In genomic region chr18:79543861-79544385, GRCh38 we compare ENCODE assay signal across 25 cellular contexts.
DNase-seq lines count a peak whose midpoint lies in the region; ATAC-seq and TF ChIP-seq lines count a peak whose summit lies in the region.
"Had no signal": no experiment of that assay in that cellular context is flagged by ENCODE, and none has a peak within 500 bp of the region (broad histone marks: within the 10 kb centered on the region; RNA-seq: fewer than 3 reads in every experiment).

No MANE protein-coding gene starts in this region.

- TF ChIP-seq CTCF in heart right ventricle (IDR thresholded peaks at IDR 0.05): no peak
- no peak for TF ChIP-seq CTCF in lower lobe of right lung (IDR thresholded peaks at IDR 0.05)

- H3K27me3 ChIP-seq in heart right ventricle: peaks cover 0 to 31% (median 0%) of the 10 kb centered on the region in 7 donors
- H3K27me3 ChIP-seq in lower lobe of right lung (ENCODE audit: low read depth): peaks cover 36% of the 10 kb centered on the region

- intact Hi-C loops in heart right ventricle (cut with DNase I): no loop called here
- intact Hi-C loops in lower lobe of right lung (cut with DNase I): no loop called here

- no peak for ATAC-seq in activated CD8-positive, alpha-beta memory T cell treated with anti-CD3 and anti-CD28 coated beads, Interleukin-2, amount 10 ng/mL, durations not matched to agents 7 days and 5 days
- peak in 5 of 8 donors; percentile 13 to 36 (median 17) for ATAC-seq in heart right ventricle
- peak; percentile 6 to 15 for ATAC-seq in lower lobe of right lung

- H3K27ac Mint-ChIP-seq in activated CD8-positive, alpha-beta memory T cell treated with anti-CD3 and anti-CD28 coated beads, Interleukin-2, amount 10 ng/mL, durations not matched to agents 7 days and 5 days: no peak overlapping the region
- H3K27ac Mint-ChIP-seq: activated CD4-positive, alpha-beta memory T cell treated with anti-CD3 and anti-CD28 coated beads, Interleukin-2, amount 10 ng/mL, durations not matched to agents 7 days and 5 days; activated T-cell treated with anti-CD3 and anti-CD28 coated beads, Interleukin-2, amount 50 U/mL, for 24 hours had no signal

- DNase-seq in activated CD8-positive, alpha-beta memory T cell treated with anti-CD3 and anti-CD28 coated beads for 24 hours: peak; percentile 48
- no peak for DNase-seq in activated CD8-positive, alpha-beta memory T cell treated with anti-CD3 and anti-CD28 coated beads, Interleukin-2, amount 10 ng/mL, durations not matched to agents 7 days and 5 days
- DNase-seq in heart right ventricle: no peak
- DNase-seq in lower lobe of right lung: peak; percentile 34
- DNase-seq in substantia nigra (lab: John Stamatoyannopoulos, UW): no peak
- no peak for DNase-seq in HuH-7.5 (ENCODE audit: low spot score)
- DNase-seq in glomerular visceral epithelial cell (ENCODE audit: extremely low spot score): no peak
- no peak for DNase-seq in EL
- DNase-seq: activated CD4-positive, alpha-beta memory T cell treated with anti-CD3 and anti-CD28 coated beads, Interleukin-2, amount 10 ng/mL, durations not matched to agents 7 days and 5 days; activated naive CD4-positive, alpha-beta T cell treated with Interleukin-2 at 50 U/mL for 16 hours; activated T-cell treated with anti-CD3 and anti-CD28 coated beads, Interleukin-2, amount 50 U/mL, for 24 hours; adrenal gland; brain microvascular endothelial cell; DMS79 treated with DMSO at 0.1 percent for 48 hours; effector memory CD4-positive, alpha-beta T cell; erythroblast; Kasumi-1; NCI-H1436 treated with DMSO at 0.1 percent for 48 hours; NCI-H446 treated with DMSO at 0.1 percent for 48 hours; NCI-H82; stimulated activated naive CD4-positive, alpha-beta T cell treated with Interleukin-2 at 50 U/mL for 16 hours had no signal

- H3K9me3 ChIP-seq in heart right ventricle (peaks cover 0 to under 1% (median 0%) of the 10 kb centered on the region in 11 donors), lower lobe of right lung (no peaks in the 10 kb centered on the region)
- H3K9me3 ChIP-seq: adrenal gland had no signal

- no peaks in the 10 kb centered on the region for H3K27me3 Mint-ChIP-seq in activated CD8-positive, alpha-beta memory T cell treated with anti-CD3 and anti-CD28 coated beads, Interleukin-2, amount 10 ng/mL, durations not matched to agents 7 days and 5 days
- H3K27me3 Mint-ChIP-seq: activated CD4-positive, alpha-beta memory T cell treated with anti-CD3 and anti-CD28 coated beads, Interleukin-2, amount 10 ng/mL, durations not matched to agents 7 days and 5 days; activated T-cell treated with anti-CD3 and anti-CD28 coated beads, Interleukin-2, amount 50 U/mL, for 24 hours had no signal

- H3K4me3 ChIP-seq in heart right ventricle: no peak overlapping the region
- H3K4me3 ChIP-seq in lower lobe of right lung: no peak overlapping the region
- H3K4me3 ChIP-seq: adrenal gland, lung had no signal

- H3K36me3 ChIP-seq in heart right ventricle: no peaks in the 10 kb centered on the region
- H3K36me3 ChIP-seq in lower lobe of right lung: no peaks in the 10 kb centered on the region
- H3K36me3 ChIP-seq: adrenal gland, brain microvascular endothelial cell had no signal

- H3K9me3 Mint-ChIP-seq in activated CD8-positive, alpha-beta memory T cell treated with anti-CD3 and anti-CD28 coated beads, Interleukin-2, amount 10 ng/mL, durations not matched to agents 7 days and 5 days (ENCODE audit: low read depth): peaks cover 3% of the 10 kb centered on the region
- H3K9me3 Mint-ChIP-seq: activated T-cell treated with anti-CD3 and anti-CD28 coated beads, Interleukin-2, amount 50 U/mL, for 24 hours had no signal

- no peaks in the 10 kb centered on the region for H3K4me1 Mint-ChIP-seq in activated CD8-positive, alpha-beta memory T cell treated with anti-CD3 and anti-CD28 coated beads, Interleukin-2, amount 10 ng/mL, durations not matched to agents 7 days and 5 days
- H3K4me1 Mint-ChIP-seq: activated CD4-positive, alpha-beta memory T cell treated with anti-CD3 and anti-CD28 coated beads, Interleukin-2, amount 10 ng/mL, durations not matched to agents 7 days and 5 days had no signal

- CTCF ChIA-PET in activated CD8-positive, alpha-beta memory T cell treated with anti-CD3 and anti-CD28 coated beads, Interleukin-2, amount 10 ng/mL, durations not matched to agents 7 days and 5 days (lab: Charles Lee): no interaction called here

- WGBS in heart right ventricle, 2 donors: 71 to 82% methylated on average over 21 of the region's 21 CpGs

- no peak overlapping the region for H3K4me3 Mint-ChIP-seq in activated CD8-positive, alpha-beta memory T cell treated with anti-CD3 and anti-CD28 coated beads, Interleukin-2, amount 10 ng/mL, durations not matched to agents 7 days and 5 days
- H3K4me3 Mint-ChIP-seq: activated CD4-positive, alpha-beta memory T cell treated with anti-CD3 and anti-CD28 coated beads, Interleukin-2, amount 10 ng/mL, durations not matched to agents 7 days and 5 days; activated T-cell treated with anti-CD3 and anti-CD28 coated beads, Interleukin-2, amount 50 U/mL, for 24 hours; neural crest cell had no signal

- no peak overlapping the region for H3K27ac ChIP-seq in heart right ventricle
- H3K27ac ChIP-seq in lower lobe of right lung: no peak overlapping the region
- H3K27ac ChIP-seq in substantia nigra (ENCODE audit: low read depth, low read length, poor library complexity, severe bottlenecking): peak overlapping the region; percentile 82
- H3K27ac ChIP-seq: 22Rv1, adrenal gland, brain microvascular endothelial cell, C4-2B had no signal

- H3K4me1 ChIP-seq in heart right ventricle (peaks cover 0 to 10% (median 4%) of the 10 kb centered on the region in 9 donors), lower lobe of right lung (no peaks in the 10 kb centered on the region)
- H3K4me1 ChIP-seq: adrenal gland had no signal

- H3K36me3 Mint-ChIP-seq in activated CD8-positive, alpha-beta memory T cell treated with anti-CD3 and anti-CD28 coated beads, Interleukin-2, amount 10 ng/mL, durations not matched to agents 7 days and 5 days: no peaks in the 10 kb centered on the region

Comparison
In these comparisons a context has a peak if more than half of its experiments do, and no peak if none do; other contexts are left out.
1. DNase-seq: peak in activated CD8-positive, alpha-beta memory T cell treated with anti-CD3 and anti-CD28 coated beads for 24 hours (single experiment) and lower lobe of right lung (single experiment); none in activated CD8-positive, alpha-beta memory T cell treated with anti-CD3 and anti-CD28 coated beads, Interleukin-2, amount 10 ng/mL, durations not matched to agents 7 days and 5 days (single experiment), heart right ventricle (0 of 2), substantia nigra (0 of 49), HuH-7.5 (single experiment), glomerular visceral epithelial cell (single experiment) and EL (single experiment).